ENCODE assay signal across 18 cellular contexts in genomic region chr2:78699696-78700095, GRCh38.
"Had no signal": no experiment of that assay in that cellular context is flagged by ENCODE, and none has a peak within 500 bp of the region (broad histone marks: within the 10 kb centered on the region; RNA-seq: fewer than 3 reads in every experiment).

No MANE protein-coding gene starts in this region.

- H3K36me3 Mint-ChIP-seq: natural killer cell treated with Interleukin-12 subunit alpha and Interleukin-12 subunit beta and Interleukin-15 and Interleukin-18, amount 100 ng/mL, for 72 hours; stimulated activated naive B cell treated with anti-CD40 and anti-IgM and Interleukin-4, amounts not matched to agents 10 μg/mL and 1 μg/mL and 100 μg/mL, for 72 hours had no signal

- H3K27me3 ChIP-seq: gastrocnemius medialis, heart right ventricle, testis, tibial nerve, upper lobe of right lung had no signal

- H3K9me3 ChIP-seq: gastrocnemius medialis, psoas muscle, testis, upper lobe of right lung had no signal

- H3K4me3 Mint-ChIP-seq: natural killer cell treated with Interleukin-12 subunit alpha and Interleukin-12 subunit beta and Interleukin-15 and Interleukin-18, amount 100 ng/mL, for 72 hours; stimulated activated naive B cell treated with anti-CD40 and anti-IgM and Interleukin-4, amounts not matched to agents 10 μg/mL and 1 μg/mL and 100 μg/mL, for 72 hours; stimulated activated naive CD8-positive, alpha-beta T cell treated with anti-CD3 and anti-CD28 coated beads, Interleukin-15, amount 100 ng/mL, for 72 hours had no signal

- H3K4me1 ChIP-seq: gastrocnemius medialis, heart right ventricle, psoas muscle, testis, tibial nerve, upper lobe of right lung had no signal

- H3K27ac ChIP-seq: gastrocnemius medialis, heart right ventricle, psoas muscle, testis, tibial nerve, upper lobe of right lung had no signal

- H3K27me3 Mint-ChIP-seq: natural killer cell treated with Interleukin-12 subunit alpha and Interleukin-12 subunit beta and Interleukin-15 and Interleukin-18, amount 100 ng/mL, for 72 hours; stimulated activated naive B cell treated with anti-CD40 and anti-IgM and Interleukin-4, amounts not matched to agents 10 μg/mL and 1 μg/mL and 100 μg/mL, for 72 hours; stimulated activated naive CD8-positive, alpha-beta T cell treated with anti-CD3 and anti-CD28 coated beads, Interleukin-15, amount 100 ng/mL, for 72 hours had no signal

- H3K4me1 Mint-ChIP-seq: stimulated activated naive B cell treated with anti-CD40 and anti-IgM and Interleukin-4, amounts not matched to agents 10 μg/mL and 1 μg/mL and 100 μg/mL, for 72 hours; stimulated activated naive CD8-positive, alpha-beta T cell treated with anti-CD3 and anti-CD28 coated beads, Interleukin-15, amount 100 ng/mL, for 72 hours had no signal

- H3K9me3 Mint-ChIP-seq: stimulated activated naive B cell treated with anti-CD40 and anti-IgM and Interleukin-4, amounts not matched to agents 10 μg/mL and 1 μg/mL and 100 μg/mL, for 72 hours; stimulated activated naive CD8-positive, alpha-beta T cell treated with anti-CD3 and anti-CD28 coated beads, Interleukin-15, amount 100 ng/mL, for 72 hours had no signal

- H3K36me3 ChIP-seq: gastrocnemius medialis, heart right ventricle, tibial nerve, upper lobe of right lung had no signal

- DNase-seq: effector memory CD4-positive, alpha-beta T cell; gastrocnemius medialis; heart right ventricle; islet precursor cell; mammary epithelial cell; midbrain; psoas muscle; stimulated activated CD4-positive, alpha-beta T cell treated with anti-CD3 and anti-CD28 coated beads, Interleukin-2, amount 100 ng/mL, for 24 hours; stimulated activated CD4-positive, alpha-beta T cell treated with anti-CD3 and anti-CD28 coated beads, Interleukin-4, amount 100 ng/mL, for 4 hours; stimulated activated naive B cell treated with anti-CD40 and anti-IgM and Interleukin-4, amounts not matched to agents 10 μg/mL and 1 μg/mL and 100 μg/mL, for 72 hours; stimulated activated naive CD8-positive, alpha-beta T cell treated with anti-CD3 and anti-CD28 coated beads, Interleukin-15, amount 100 ng/mL, for 72 hours; testis; upper lobe of right lung had no signal

- H3K4me3 ChIP-seq: gastrocnemius medialis, heart right ventricle, psoas muscle, testis, tibial nerve, upper lobe of right lung had no signal

- ATAC-seq: esophagus mucosa; gastrocnemius medialis; heart right ventricle; left lobe of liver; natural killer cell treated with Interleukin-12 subunit alpha and Interleukin-12 subunit beta and Interleukin-15 and Interleukin-18, amount 100 ng/mL, for 72 hours; psoas muscle; sciatic nerve; stimulated activated naive B cell treated with anti-CD40 and anti-IgM and Interleukin-4, amounts not matched to agents 10 μg/mL and 1 μg/mL and 100 μg/mL, for 72 hours; stimulated activated naive CD8-positive, alpha-beta T cell treated with anti-CD3 and anti-CD28 coated beads, Interleukin-15, amount 100 ng/mL, for 72 hours; upper lobe of right lung had no signal

- H3K27ac Mint-ChIP-seq: natural killer cell treated with Interleukin-12 subunit alpha and Interleukin-12 subunit beta and Interleukin-15 and Interleukin-18, amount 100 ng/mL, for 72 hours; stimulated activated naive B cell treated with anti-CD40 and anti-IgM and Interleukin-4, amounts not matched to agents 10 μg/mL and 1 μg/mL and 100 μg/mL, for 72 hours; stimulated activated naive CD8-positive, alpha-beta T cell treated with anti-CD3 and anti-CD28 coated beads, Interleukin-15, amount 100 ng/mL, for 72 hours had no signal
